ENCODE assay signal across 8 cellular contexts in genomic region chr19:1857648-1858326, GRCh38. TPM values are rescaled to one million over a fixed set of nuclear protein-coding genes. Genes with fewer than 3 reads are reported as not detected.
DNase-seq lines count a peak whose midpoint lies in the region; ATAC-seq and TF ChIP-seq lines count a peak whose summit lies in the region.

No MANE protein-coding gene starts in this region.

- H4K5ac ChIP-seq in mesendoderm (ENCODE audit: low read length): no peak overlapping the region

- no peak for DNase-seq in cardiac muscle cell (ENCODE audit: low read depth in 1 of 2, low spot score in 1 of 2)
- DNase-seq in left cardiac atrium: no peak
- DNase-seq in astrocyte of the spinal cord (ENCODE audit: low read depth, low spot score): no peak
- no peak for DNase-seq in mesendoderm
- no peak for DNase-seq in SW 1271 (lab: John Stamatoyannopoulos, UW)
- no peak for DNase-seq in NCI-H1048 (lab: John Stamatoyannopoulos, UW)
- DNase-seq in GM13976 (ENCODE audit: low spot score): no peak

- H3K4ac ChIP-seq in mesendoderm (ENCODE audit: low read depth, low read length): peak overlapping the region; percentile 4

- no peak overlapping the region for H2AK5ac ChIP-seq in mesendoderm (ENCODE audit: low read length)

- in situ Hi-C loops in astrocyte of the spinal cord (cut with HindIII; ENCODE audit: low sequenced_read_pairs) (no loop called here), GM13976 (cut with MboI; ENCODE audit: low sequenced_read_pairs, unreplicated experiment) (no loop called here)

- H3K27me3 ChIP-seq in cardiac muscle cell: peaks cover 3% of the 10 kb centered on the region
- no peaks in the 10 kb centered on the region for H3K27me3 ChIP-seq in mesendoderm (ENCODE audit: insufficient read depth, low read length, poor library complexity)

- H3K27ac ChIP-seq in cardiac muscle cell (no peak overlapping the region), mesendoderm (ENCODE audit: low read depth, low read length) (peak overlapping the region; percentile 21)

- ATAC-seq in left cardiac atrium (no peak), GM19324 (IDR thresholded peaks at IDR 0.05; ENCODE audit: low FRiP score, unreplicated experiment) (no peak)

- no peak overlapping the region for H2BK15ac ChIP-seq in mesendoderm (replicated peaks; ENCODE audit: low read depth)

- H3K79me2 ChIP-seq in mesendoderm (ENCODE audit: control insufficient read depth, insufficient read depth, low read length): peaks cover 64% of the 10 kb centered on the region

- H3K36me3 ChIP-seq in cardiac muscle cell: no peaks in the 10 kb centered on the region
- no peaks in the 10 kb centered on the region for H3K36me3 ChIP-seq in mesendoderm (ENCODE audit: control insufficient read depth, insufficient read depth, low read length)

- H4K8ac ChIP-seq in mesendoderm (ENCODE audit: low read depth, low read length): no peak overlapping the region

- intact Hi-C loops in left cardiac atrium (cut with DNase I): no loop called here

- H3K4me1 ChIP-seq in cardiac muscle cell (ENCODE audit: low read depth) (peaks cover 52% of the 10 kb centered on the region), mesendoderm (ENCODE audit: control insufficient read depth, low read depth, low read length) (peaks cover 21% of the 10 kb centered on the region)

- H2BK5ac ChIP-seq in mesendoderm (ENCODE audit: low read length): no peak overlapping the region

- H3K4me3 ChIP-seq in cardiac muscle cell (peak overlapping the region; percentile 11), astrocyte of the spinal cord (ENCODE audit: low read depth, low read length) (peak overlapping the region; percentile 15), mesendoderm (ENCODE audit: low read length) (no peak overlapping the region)

- WGBS in mesendoderm (ENCODE audit: extremely low coverage, insufficient coverage, low lambda C conversion rate): no CpG with 5 or more reads among the region's 16 CpGs

- H3K4me2 ChIP-seq in mesendoderm (ENCODE audit: low read length): no peak overlapping the region

- H2BK120ac ChIP-seq in mesendoderm (ENCODE audit: low read depth, low read length): no peak overlapping the region

- H3K18ac ChIP-seq in mesendoderm (ENCODE audit: low read length): peak overlapping the region; percentile 23

- H3K9me3 ChIP-seq in cardiac muscle cell (ENCODE audit: low read depth): no peaks in the 10 kb centered on the region

- peak overlapping the region; percentile 75 for H3K9ac ChIP-seq in mesendoderm (ENCODE audit: low read length)

- H3K79me1 ChIP-seq in mesendoderm (ENCODE audit: low read length): peaks cover 20% of the 10 kb centered on the region

- H3K56ac ChIP-seq in mesendoderm (ENCODE audit: low read length): peak overlapping the region; percentile 93

- H3K23ac ChIP-seq in mesendoderm (ENCODE audit: low read length): no peak overlapping the region

- TF ChIP-seq CTCF in cardiac muscle cell (IDR thresholded peaks at IDR 0.05; ENCODE audit: low read depth, low read length): no peak
- no peak for TF ChIP-seq CTCF in astrocyte of the spinal cord (IDR thresholded peaks at IDR 0.05; ENCODE audit: low read depth, low read length)
- TF ChIP-seq CTCF in GM13976 (IDR thresholded peaks at IDR 0.05; ENCODE audit: borderline replicate concordance, control extremely low read depth, extremely low read depth, insufficient read depth, missing control alignments): no peak

RNA-seq across cellular contexts. Expression of gene KLF16, which starts 5.6 kb away (rescaled TPM):
- total RNA-seq in cardiac muscle cell (5.3 and 9.3 TPM in 2 replicates), left cardiac atrium (10 to 100 TPM in 1 of 2 donors, 1 to 10 TPM in 1; 9.9 to 12.9 TPM)
- polyA plus RNA-seq in cardiac muscle cell: 9.1 and 20.8 TPM in 2 replicates
- 32.7 TPM for polyA plus RNA-seq in mesendoderm (2013, experiment 1 of 2)
- polyA plus RNA-seq in mesendoderm (2013, experiment 2 of 2): 33.5 TPM

RNA-seq across cellular contexts. Expression of gene REXO1, which starts 9.5 kb away (rescaled TPM):
- total RNA-seq in cardiac muscle cell: 24.4 and 39.7 TPM in 2 replicates
- 19.2 and 21.3 TPM in 2 replicates for polyA plus RNA-seq in cardiac muscle cell
- total RNA-seq in left cardiac atrium: 10 to 100 TPM; 14.8 to 22.3 TPM
- polyA plus RNA-seq in mesendoderm (2013, experiment 1 of 2): 28.3 TPM
- 27.2 TPM for polyA plus RNA-seq in mesendoderm (2013, experiment 2 of 2)

RNA-seq across cellular contexts. Expression of gene ABHD17A, which starts 27.5 kb away (rescaled TPM):
- total RNA-seq in cardiac muscle cell: 198 and 203 TPM in 2 replicates
- 145 and 159 TPM in 2 replicates for polyA plus RNA-seq in cardiac muscle cell
- total RNA-seq in left cardiac atrium: 10 to 100 TPM; 60.8 to 66.1 TPM
- polyA plus RNA-seq in mesendoderm (2013, experiment 1 of 2): 33.9 TPM
- 34.1 TPM for polyA plus RNA-seq in mesendoderm (2013, experiment 2 of 2)

RNA-seq across cellular contexts. Expression of gene ATP8B3, which starts 45.7 kb away (rescaled TPM):
- total RNA-seq in cardiac muscle cell (1.2 and 8.6 TPM in 2 replicates), left cardiac atrium (1 to 10 TPM in 1 of 2 donors, under 1 TPM in 1; 0.52 to 1.6 TPM)
- polyA plus RNA-seq in cardiac muscle cell: 3.0 and 9.2 TPM in 2 replicates
- 0.20 TPM for polyA plus RNA-seq in mesendoderm (2013, experiment 1 of 2)
- 0.20 TPM for polyA plus RNA-seq in mesendoderm (2013, experiment 2 of 2)

RNA-seq across cellular contexts. Expression of gene ADAT3, which starts 47.4 kb away (rescaled TPM):
- 11.2 and 16.3 TPM in 2 replicates for total RNA-seq in cardiac muscle cell
- polyA plus RNA-seq in cardiac muscle cell: 5.9 and 14.3 TPM in 2 replicates
- 1 to 10 TPM; 2.3 to 3.0 TPM for total RNA-seq in left cardiac atrium
- 6.6 TPM for polyA plus RNA-seq in mesendoderm (2013, experiment 1 of 2)
- 6.4 TPM for polyA plus RNA-seq in mesendoderm (2013, experiment 2 of 2)
